15 cellular contexts compared by ENCODE assay signal in genomic region chr14:76509291-76509690, GRCh38.
"Had no signal": no experiment of that assay in that cellular context is flagged by ENCODE, and none has a peak within 500 bp of the region (broad histone marks: within the 10 kb centered on the region; RNA-seq: fewer than 3 reads in every experiment).

No MANE protein-coding gene starts in this region.

- H3K4me3 ChIP-seq: adrenal gland, breast epithelium, gastrocnemius medialis, heart left ventricle, pancreas, smooth muscle cell, testis, upper lobe of left lung had no signal

- DNase-seq: activated CD4-positive, alpha-beta T cell treated with anti-CD3 and anti-CD28 coated beads, Interleukin-2, amount 50 U/mL, for 4 hours; activated gamma-delta T cell treated with Interleukin-2 at 50 U/mL for 16 hours; adrenal gland; effector CD4-positive, alpha-beta T cell; gastrocnemius medialis; heart left ventricle; mesenchymal stem cell; naive thymus-derived CD8-positive, alpha-beta T cell; pancreas; stimulated activated CD4-positive, alpha-beta T cell treated with anti-CD3 and anti-CD28 coated beads, Interleukin-4, amount 100 ng/mL, for 4 hours; testis; upper lobe of left lung had no signal

- H3K4me1 ChIP-seq: adrenal gland, breast epithelium, gastrocnemius medialis, heart left ventricle, pancreas, testis, upper lobe of left lung had no signal

- H3K9me3 ChIP-seq: adrenal gland, breast epithelium, gastrocnemius medialis, heart left ventricle, neutrophil, pancreas, testis, upper lobe of left lung had no signal

- H3K27me3 ChIP-seq: adrenal gland, breast epithelium, gastrocnemius medialis, pancreas, testis, upper lobe of left lung had no signal

- H3K36me3 ChIP-seq: adrenal gland, breast epithelium, gastrocnemius medialis, heart left ventricle, neutrophil, pancreas, upper lobe of left lung had no signal

- H3K4me2 ChIP-seq: smooth muscle cell had no signal

- H3K27ac ChIP-seq: adrenal gland, breast epithelium, gastrocnemius medialis, heart left ventricle, neutrophil, pancreas, testis, upper lobe of left lung had no signal
